ENCODE assay signal across 9 cellular contexts in the genomic region with DNA sequence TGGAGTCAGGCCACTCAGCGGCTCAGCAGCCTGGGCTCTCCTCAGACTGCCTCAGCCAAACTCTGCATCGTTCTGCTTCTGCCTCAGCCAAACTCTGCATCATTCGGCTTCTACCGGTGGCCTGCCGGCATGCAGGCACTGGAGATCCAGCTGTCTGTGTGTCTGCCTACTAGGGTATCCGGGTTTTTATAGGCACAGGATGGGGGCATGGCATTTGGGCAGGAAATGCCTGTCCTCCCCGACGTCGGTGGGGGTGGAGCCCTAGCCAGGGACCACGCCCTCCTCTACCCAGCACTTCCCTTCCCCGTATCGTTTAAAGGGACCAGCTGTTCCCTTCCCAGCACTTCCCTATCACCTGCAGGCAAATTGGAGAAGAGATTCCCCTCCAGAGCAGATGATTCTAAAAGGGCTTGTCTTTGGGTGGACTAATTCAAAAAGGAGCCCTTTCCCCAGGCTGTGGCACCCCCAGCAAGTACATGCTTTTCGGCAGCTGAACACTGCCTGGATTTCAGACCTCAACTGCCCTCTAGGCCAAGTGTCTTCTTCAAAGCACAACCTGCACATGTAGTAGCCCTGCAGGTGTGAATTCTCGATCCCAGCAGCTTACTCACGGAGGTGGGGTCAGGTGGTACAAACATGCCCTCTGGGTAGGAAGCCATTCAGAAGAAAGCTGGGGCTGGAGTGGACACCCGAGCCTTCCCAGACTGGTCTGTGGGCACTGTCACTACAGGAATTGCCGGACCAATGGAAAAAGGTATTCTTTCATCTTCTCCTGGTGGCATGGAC. TPM values are rescaled to one million over a fixed set of nuclear protein-coding genes. Genes with fewer than 3 reads are reported as not detected.
A peak's percentile ranks its signal among the peaks of the same experiment; 100 is the strongest.
DNase-seq lines count a peak whose midpoint lies in the region; ATAC-seq and TF ChIP-seq lines count a peak whose summit lies in the region.
"Had no signal": no experiment of that assay in that cellular context is flagged by ENCODE, and none has a peak within 500 bp of the region (broad histone marks: within the 10 kb centered on the region; RNA-seq: fewer than 3 reads in every experiment).

No MANE protein-coding gene starts in this region.

- no peak overlapping the region for H2AFZ ChIP-seq in hepatocyte

- no peak overlapping the region for H3K27ac ChIP-seq in hepatocyte

- H3K79me2 ChIP-seq in hepatocyte: no peaks in the 10 kb centered on the region

- no peaks in the 10 kb centered on the region for H4K20me1 ChIP-seq in hepatocyte (ENCODE audit: insufficient read depth, poor library complexity, severe bottlenecking)

- TF ChIP-seq CTCF in NB4 (IDR thresholded peaks at IDR 0.05; ENCODE audit: low read depth, low read length) (no peak), hepatocyte (IDR thresholded peaks at IDR 0.05; ENCODE audit: poor library complexity) (no peak)

- H3K4me1 ChIP-seq in hepatocyte (ENCODE audit: insufficient read depth): no peaks in the 10 kb centered on the region

- DNase-seq in NB4 (ENCODE audit: low read depth) (peak; percentile 88), hepatocyte (ENCODE audit: low spot score) (no peak), NCI-H2029 treated with DMSO at 0.1 percent for 48 hours (lab: John Stamatoyannopoulos, UW) (no peak)
- DNase-seq in activated CD8-positive, alpha-beta memory T cell treated with anti-CD3 and anti-CD28 coated beads for 24 hours: peak; percentile 82
- DNase-seq in stimulated activated CD4-positive, alpha-beta T cell treated with anti-CD3 and anti-CD28 coated beads, TNF-alpha, amount 100 ng/mL, for 48 hours (ENCODE audit: low read depth in 3 of 3): peak; percentile 3 to 41 (median 8)

- peak; percentile 97 for TF ChIP-seq POLR2A in NB4 (IDR thresholded peaks at IDR 0.05; ENCODE audit: extremely low read depth, insufficient read length)

- H3K4me3 ChIP-seq in NB4 (ENCODE audit: low read depth, low read length): peak overlapping the region; percentile 70
- H3K4me3 ChIP-seq in hepatocyte: no peak overlapping the region

- peak overlapping the region; percentile 32 for H3K4me2 ChIP-seq in hepatocyte

- H3K27me3 ChIP-seq in hepatocyte: peaks cover 57% of the 10 kb centered on the region

- ATAC-seq in GM18502 (IDR thresholded peaks at IDR 0.05; ENCODE audit: poor library complexity, unreplicated experiment) (peak; percentile 39), HG03039 (IDR thresholded peaks at IDR 0.05; ENCODE audit: unreplicated experiment) (no peak), GM19351 (IDR thresholded peaks at IDR 0.05; ENCODE audit: unreplicated experiment) (no peak)

- 28% methylated on average over 17 of the region's 17 CpGs for WGBS in hepatocyte (ENCODE audit: low lambda C conversion rate, missing lambda C conversion rate)

- H3K9me2 ChIP-seq in hepatocyte (replicated peaks; ENCODE audit: insufficient read depth): no peaks in the 10 kb centered on the region

- H3K36me3 ChIP-seq in hepatocyte (replicated peaks; ENCODE audit: insufficient read depth, low read depth): no peaks in the 10 kb centered on the region

- H3K9me3 ChIP-seq in hepatocyte (ENCODE audit: low read depth): no peaks in the 10 kb centered on the region

RNA-seq across cellular contexts. Expression of a gene that starts 25.5 kb away (rescaled TPM):
- total RNA-seq in hepatocyte: not detected in 2 replicates
- polyA plus RNA-seq in hepatocyte: not detected in 2 replicates
- polyA plus RNA-seq: keratinocyte had no signal

Comparison
In these comparisons a context has a peak if more than half of its experiments do, and no peak if none do; other contexts are left out.
1. DNase-seq: peak in NB4 (single experiment), activated CD8-positive, alpha-beta memory T cell treated with anti-CD3 and anti-CD28 coated beads for 24 hours (single experiment) and stimulated activated CD4-positive, alpha-beta T cell treated with anti-CD3 and anti-CD28 coated beads, TNF-alpha, amount 100 ng/mL, for 48 hours (3 of 3); none in hepatocyte (single experiment) and NCI-H2029 treated with DMSO at 0.1 percent for 48 hours (single experiment).